7 cellular contexts compared by ENCODE assay signal in the genomic region with DNA sequence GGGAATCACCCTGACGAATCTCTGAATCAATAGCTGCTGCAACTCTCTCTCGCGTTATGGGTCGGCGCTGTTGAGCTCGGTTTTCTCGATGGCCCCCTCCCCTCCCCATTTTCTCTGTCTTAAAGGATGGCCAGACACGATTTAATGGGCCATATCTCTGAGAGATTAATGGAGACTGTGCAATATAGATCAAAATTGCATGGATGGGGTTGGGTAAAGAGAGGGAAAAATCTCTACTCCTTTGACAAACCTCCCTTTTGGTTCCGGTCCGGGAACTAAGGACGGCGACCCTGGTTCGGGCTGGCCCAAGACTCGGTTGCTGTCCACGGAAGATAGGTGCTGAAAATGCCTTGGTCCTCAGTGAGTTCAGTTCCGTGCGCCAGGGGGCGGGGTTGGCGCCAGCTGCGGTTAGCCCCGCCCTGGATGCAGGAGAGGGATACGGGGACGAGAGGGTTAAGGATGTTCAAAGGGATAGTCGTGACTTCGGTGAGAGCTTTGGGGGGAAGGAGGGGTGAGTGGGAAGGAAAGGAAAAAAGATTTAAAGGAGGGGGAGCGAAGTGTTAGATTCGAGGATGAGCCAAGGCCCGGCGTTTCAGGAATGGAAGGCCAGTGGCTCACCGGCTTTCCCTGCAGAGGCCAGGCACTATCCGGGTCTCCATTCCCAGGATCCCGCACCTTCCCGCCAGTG.
A peak's percentile ranks its signal among the peaks of the same experiment; 100 is the strongest.
DNase-seq lines count a peak whose midpoint lies in the region; FAIRE-seq and TF ChIP-seq lines count a peak whose summit lies in the region.

No MANE protein-coding gene starts in this region.

- H3F3A ChIP-seq in DOHH2 (ENCODE audit: control insufficient read depth, insufficient read depth): 0 out of 2 replicates have a peak, but pooled peaks cover 2% of the 10 kb centered on the region

- intact Hi-C loops in kidney (cut with DNase I): no loop called here

- H3K79me2 ChIP-seq in DOHH2 (ENCODE audit: control insufficient read depth, low read length): no peaks in the 10 kb centered on the region

- H3K4me1 ChIP-seq in DOHH2 (ENCODE audit: control insufficient read depth, low read length): peaks cover 31% of the 10 kb centered on the region
- peaks cover 4 to 12% of the 10 kb centered on the region in 2 donors for H3K4me1 ChIP-seq in kidney (ENCODE audit: control insufficient read depth in 1 of 2, insufficient read depth in 1 of 2, low read depth in 1 of 2, low read length in 2 of 2)

- DNase-seq in HUDEP-2 (lab: John Stamatoyannopoulos, UW; ENCODE audit: unreplicated experiment in 76 of 76) (peak in 57 of 76 experiments; percentile 10 to 72 (median 46)), amniotic stem cell (lab: John Stamatoyannopoulos, UW) (peak; percentile 17), kidney (no peak), NCI-H2171 treated with DMSO at 0.1 percent for 48 hours (lab: John Stamatoyannopoulos, UW) (no peak)
- no peak for DNase-seq in NK-92 treated with Interleukin-12 subunit alpha and Interleukin-12 subunit beta, amount 100 ng/mL, for 24 hours (lab: John Stamatoyannopoulos, UW)
- DNase-seq in activated effector memory CD4-positive, alpha-beta T cell treated with anti-CD3 and anti-CD28 coated beads, Interleukin-2, amount 50 U/mL, for 16 hours: no peak

- no peak overlapping the region for H3K4me2 ChIP-seq in DOHH2 (ENCODE audit: low read length)

- FAIRE-seq in kidney (lab: Jason Lieb, UNC): no peak

- H3K27me3 ChIP-seq in DOHH2 (ENCODE audit: control insufficient read depth, low read length): peaks cover 84% of the 10 kb centered on the region

- no peak overlapping the region for H3K27ac ChIP-seq in DOHH2 (ENCODE audit: low read depth, low read length)
- no peak overlapping the region for H3K27ac ChIP-seq in kidney (ENCODE audit: low read depth in 2 of 2, low read length in 2 of 2)

- no peaks in the 10 kb centered on the region for H3K9me2 ChIP-seq in DOHH2 (replicated peaks; ENCODE audit: control insufficient read depth, low read length)

- no peak overlapping the region for H3K9ac ChIP-seq in kidney (ENCODE audit: low read length in 2 of 2)

- peak; percentile 28 for TF ChIP-seq CTCF in DOHH2 (IDR thresholded peaks at IDR 0.05; ENCODE audit: low read depth, low read length, poor library complexity, severe bottlenecking)
- peak; percentile 21 for TF ChIP-seq CTCF in kidney (IDR thresholded peaks at IDR 0.05; ENCODE audit: borderline replicate concordance, extremely low read depth, insufficient read depth)

- H4K20me1 ChIP-seq in DOHH2 (ENCODE audit: control insufficient read depth, insufficient read depth, low read depth, low read length): no peaks in the 10 kb centered on the region

- H3K4me3 ChIP-seq in DOHH2 (ENCODE audit: low read length) (no peak overlapping the region), kidney (ENCODE audit: low read length in 2 of 2) (no peak overlapping the region)

- no peaks in the 10 kb centered on the region for H3K36me3 ChIP-seq in DOHH2 (ENCODE audit: control insufficient read depth, low read length)
- H3K36me3 ChIP-seq in kidney (ENCODE audit: control insufficient read depth in 1 of 2, insufficient read depth in 2 of 2, low read length in 2 of 2): no peaks in the 10 kb centered on the region

- H3K9me3 ChIP-seq in DOHH2 (ENCODE audit: control insufficient read depth, insufficient read depth, low read length) (no peaks in the 10 kb centered on the region), kidney (ENCODE audit: control insufficient read depth in 1 of 2, low read length in 2 of 2) (no peaks in the 10 kb centered on the region)

Comparison
In these comparisons a context has a peak if more than half of its experiments do, and no peak if none do; other contexts are left out.
1. DNase-seq: peak in HUDEP-2 (57 of 76) and amniotic stem cell (single experiment); none in kidney (single experiment), NCI-H2171 treated with DMSO at 0.1 percent for 48 hours (single experiment), NK-92 treated with Interleukin-12 subunit alpha and Interleukin-12 subunit beta, amount 100 ng/mL, for 24 hours (single experiment) and activated effector memory CD4-positive, alpha-beta T cell treated with anti-CD3 and anti-CD28 coated beads, Interleukin-2, amount 50 U/mL, for 16 hours (single experiment).